In the genomic region with DNA sequence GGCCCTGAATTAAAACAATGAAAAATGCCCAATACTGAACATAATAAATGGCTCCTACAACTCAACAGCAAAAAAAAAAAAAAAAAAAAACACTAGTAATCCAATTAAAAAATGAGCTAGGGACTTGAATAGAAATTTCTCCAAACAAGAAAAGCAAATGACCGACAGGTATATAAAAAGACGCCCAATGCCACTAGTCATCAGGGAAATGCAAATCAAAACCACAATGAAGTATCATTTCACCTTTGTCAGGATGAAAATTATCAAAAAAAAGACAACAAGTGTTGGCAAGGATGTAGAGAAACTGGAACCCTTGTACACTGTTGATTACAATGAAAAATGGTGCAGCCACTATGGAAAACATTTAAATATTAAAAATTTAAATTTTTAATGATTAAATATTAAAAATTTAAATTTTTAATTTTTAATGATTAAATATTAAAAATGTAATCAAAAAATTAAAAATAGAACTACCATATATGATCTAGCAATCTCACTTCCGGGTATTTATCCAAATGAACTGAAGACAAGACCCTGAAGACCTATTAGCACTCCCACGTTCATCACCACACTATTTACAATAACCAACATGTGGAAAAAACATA, we compare ENCODE assay signal across 23 cellular contexts.
"Had no signal": no experiment of that assay in that cellular context is flagged by ENCODE, and none has a peak within 500 bp of the region (broad histone marks: within the 10 kb centered on the region; RNA-seq: fewer than 3 reads in every experiment).

No MANE protein-coding gene starts in this region.

- H3K36me3 Mint-ChIP-seq: activated CD8-positive, alpha-beta memory T cell treated with anti-CD3 and anti-CD28 coated beads, Interleukin-2, amount 10 ng/mL, durations not matched to agents 7 days and 5 days had no signal

- H3K4me3 Mint-ChIP-seq: activated CD4-positive, alpha-beta T cell treated with anti-CD3 and anti-CD28 coated beads, Interleukin-2, amount 10 ng/mL, durations not matched to agents 24 days and 14 days; activated CD8-positive, alpha-beta memory T cell treated with anti-CD3 and anti-CD28 coated beads, Interleukin-2, amount 10 ng/mL, durations not matched to agents 7 days and 5 days; activated naive CD4-positive, alpha-beta T cell treated with anti-CD3 and anti-CD28 coated beads, Interleukin-2, amount 10 ng/mL, durations not matched to agents 7 days and 5 days; activated naive CD8-positive, alpha-beta T cell treated with anti-CD3 and anti-CD28 coated beads for 36 hours; activated T-cell treated with anti-CD3 and anti-CD28 coated beads, Interleukin-2, amount 50 U/mL, for 4 hours; activated T-helper 17 cell treated with anti-CD3 and anti-CD28 coated beads, Interleukin-2, amount 50 U/mL, for 72 hours; T-helper 1 cell treated with Interleukin-12 subunit alpha and Interleukin-12 subunit beta and Interleukin-4 antibody, amounts not matched to agents 30 μg/mL and 1 μg/mL, for 36 hours had no signal

- DNase-seq: activated CD4-positive, alpha-beta T cell treated with anti-CD3 and anti-CD28 coated beads, Interleukin-2, amount 10 ng/mL, durations not matched to agents 24 days and 14 days; activated CD4-positive, alpha-beta T cell treated with anti-CD3 and anti-CD28 coated beads, Interleukin-2, amount 50 U/mL, for 48 hours; activated CD4-positive, CD25-positive, alpha-beta regulatory T cell treated with anti-CD3 and anti-CD28 coated beads, Interleukin-2, amount 50 U/mL, for 72 hours; activated CD8-positive, alpha-beta memory T cell treated with anti-CD3 and anti-CD28 coated beads, Interleukin-2, amount 10 ng/mL, durations not matched to agents 7 days and 5 days; activated gamma-delta T cell treated with Interleukin-2 at 50 U/mL for 16 hours; activated naive CD4-positive, alpha-beta T cell treated with anti-CD3 and anti-CD28 coated beads, Interleukin-2, amount 10 ng/mL, durations not matched to agents 7 days and 5 days; activated naive CD8-positive, alpha-beta T cell treated with anti-CD3 and anti-CD28 coated beads for 36 hours; activated T-cell treated with anti-CD3 and anti-CD28 coated beads, Interleukin-2, amount 50 U/mL, for 4 hours; brain microvascular endothelial cell; MV-4-11; NCI-H1092 treated with DMSO at 0.1 percent for 48 hours; NCI-H1417 treated with DMSO at 0.1 percent for 48 hours; NCI-H1694; NCI-H2029; NCI-H2107; NCI-H2171 treated with DMSO at 0.1 percent for 48 hours; NCI-H226; NCI-H774; NK-92 treated with Interleukin-12 subunit alpha and Interleukin-12 subunit beta, amount 100 ng/mL, for 24 hours; Peyer's patch; SHP77 treated with DMSO at 0.1 percent for 48 hours had no signal

- H3K27ac Mint-ChIP-seq: activated CD4-positive, alpha-beta T cell treated with anti-CD3 and anti-CD28 coated beads, Interleukin-2, amount 10 ng/mL, durations not matched to agents 24 days and 14 days; activated CD8-positive, alpha-beta memory T cell treated with anti-CD3 and anti-CD28 coated beads, Interleukin-2, amount 10 ng/mL, durations not matched to agents 7 days and 5 days; activated naive CD4-positive, alpha-beta T cell treated with anti-CD3 and anti-CD28 coated beads, Interleukin-2, amount 10 ng/mL, durations not matched to agents 7 days and 5 days; activated naive CD8-positive, alpha-beta T cell treated with anti-CD3 and anti-CD28 coated beads for 36 hours; activated T-helper 17 cell treated with anti-CD3 and anti-CD28 coated beads, Interleukin-2, amount 50 U/mL, for 72 hours; T-helper 1 cell treated with Interleukin-12 subunit alpha and Interleukin-12 subunit beta and Interleukin-4 antibody, amounts not matched to agents 30 μg/mL and 1 μg/mL, for 36 hours had no signal

- ATAC-seq: activated CD8-positive, alpha-beta memory T cell treated with anti-CD3 and anti-CD28 coated beads, Interleukin-2, amount 10 ng/mL, durations not matched to agents 7 days and 5 days; activated T-cell treated with anti-CD3 and anti-CD28 coated beads, Interleukin-2, amount 50 U/mL, for 4 hours; activated T-helper 17 cell treated with anti-CD3 and anti-CD28 coated beads, Interleukin-2, amount 50 U/mL, for 72 hours had no signal

- H3K27me3 Mint-ChIP-seq: activated CD4-positive, alpha-beta T cell treated with anti-CD3 and anti-CD28 coated beads, Interleukin-2, amount 10 ng/mL, durations not matched to agents 24 days and 14 days; activated CD8-positive, alpha-beta memory T cell treated with anti-CD3 and anti-CD28 coated beads, Interleukin-2, amount 10 ng/mL, durations not matched to agents 7 days and 5 days; activated naive CD4-positive, alpha-beta T cell treated with anti-CD3 and anti-CD28 coated beads, Interleukin-2, amount 10 ng/mL, durations not matched to agents 7 days and 5 days; activated naive CD8-positive, alpha-beta T cell treated with anti-CD3 and anti-CD28 coated beads for 36 hours; activated T-helper 17 cell treated with anti-CD3 and anti-CD28 coated beads, Interleukin-2, amount 50 U/mL, for 72 hours had no signal

- H3K4me1 Mint-ChIP-seq: activated CD4-positive, alpha-beta T cell treated with anti-CD3 and anti-CD28 coated beads, Interleukin-2, amount 10 ng/mL, durations not matched to agents 24 days and 14 days; activated CD8-positive, alpha-beta memory T cell treated with anti-CD3 and anti-CD28 coated beads, Interleukin-2, amount 10 ng/mL, durations not matched to agents 7 days and 5 days; activated naive CD4-positive, alpha-beta T cell treated with anti-CD3 and anti-CD28 coated beads, Interleukin-2, amount 10 ng/mL, durations not matched to agents 7 days and 5 days; activated naive CD8-positive, alpha-beta T cell treated with anti-CD3 and anti-CD28 coated beads for 36 hours; activated T-helper 17 cell treated with anti-CD3 and anti-CD28 coated beads, Interleukin-2, amount 50 U/mL, for 72 hours had no signal

- H3K9me3 Mint-ChIP-seq: activated CD4-positive, alpha-beta T cell treated with anti-CD3 and anti-CD28 coated beads, Interleukin-2, amount 10 ng/mL, durations not matched to agents 24 days and 14 days; activated naive CD4-positive, alpha-beta T cell treated with anti-CD3 and anti-CD28 coated beads, Interleukin-2, amount 10 ng/mL, durations not matched to agents 7 days and 5 days; activated naive CD8-positive, alpha-beta T cell treated with anti-CD3 and anti-CD28 coated beads for 36 hours; activated T-cell treated with anti-CD3 and anti-CD28 coated beads, Interleukin-2, amount 50 U/mL, for 4 hours; activated T-helper 17 cell treated with anti-CD3 and anti-CD28 coated beads, Interleukin-2, amount 50 U/mL, for 72 hours; T-helper 1 cell treated with Interleukin-12 subunit alpha and Interleukin-12 subunit beta and Interleukin-4 antibody, amounts not matched to agents 30 μg/mL and 1 μg/mL, for 36 hours had no signal
